12 cellular contexts compared by ENCODE assay signal in the genomic region with DNA sequence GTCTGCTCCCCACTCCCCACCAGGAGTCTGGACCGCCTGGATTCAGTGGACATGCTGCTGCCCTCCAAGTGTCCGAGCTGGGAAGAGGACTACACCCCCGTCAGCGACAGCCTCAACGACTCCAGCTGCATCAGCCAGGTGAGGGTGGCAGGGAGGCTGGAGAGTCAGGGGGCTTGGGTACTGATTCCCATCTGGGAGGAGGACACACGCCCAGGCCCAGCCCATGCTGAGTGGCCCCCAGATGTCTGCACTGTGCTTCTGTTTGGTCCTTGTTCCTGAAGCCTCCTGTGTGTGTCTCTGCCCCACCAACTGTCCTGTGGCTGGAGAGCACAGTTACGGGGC.
DNase-seq lines count a peak whose midpoint lies in the region; ATAC-seq and TF ChIP-seq lines count a peak whose summit lies in the region.
"Had no signal": no experiment of that assay in that cellular context is flagged by ENCODE, and none has a peak within 500 bp of the region (broad histone marks: within the 10 kb centered on the region; RNA-seq: fewer than 3 reads in every experiment).

No MANE protein-coding gene starts in this region.

- POLR2A ChIA-PET in GM10248 (lab: Yijun Ruan, JAX), result no interaction called here
- POLR2A ChIA-PET in PC-9 (lab: Charles Lee; ENCODE audit: unreplicated experiment), result interaction anchor here (0.6 kb wide), 1 partner anchor 348 kb away, joined by 6 read pairs; no protein-coding TSS in a partner anchor

- no peaks in the 10 kb centered on the region for H3K4me1 ChIP-seq in PC-9 (replicated peaks; ENCODE audit: insufficient read depth)

- H4K20me1 ChIP-seq in PC-9 (ENCODE audit: insufficient read depth), result no peaks in the 10 kb centered on the region

- no TSS peak for BruUV-seq in PC-9 (replicated peaks; lab: Mats Ljungman, UMichigan)

- no peak overlapping the region for H3K4me3 ChIP-seq in PC-9
- H3K4me3 ChIP-seq in fibroblast of the aortic adventitia (ENCODE audit: low read depth, low read length), result no peak overlapping the region
- H3K4me3 ChIP-seq in WERI-Rb-1 (ENCODE audit: low read depth, low read length), result no peak overlapping the region
- H3K4me3 ChIP-seq: right atrium auricular region, thoracic aorta, vagina had no signal

- no peaks in the 10 kb centered on the region for H3K27me3 ChIP-seq in PC-9 (ENCODE audit: insufficient read depth, low read depth)
- H3K27me3 ChIP-seq in WERI-Rb-1 (ENCODE audit: insufficient read depth, low read depth, severe bottlenecking), result no peaks in the 10 kb centered on the region
- H3K27me3 ChIP-seq: right atrium auricular region, vagina had no signal

- peaks cover 5% of the 10 kb centered on the region; the same call in 1 of the 2 replicates for H3F3A ChIP-seq in PC-9 (ENCODE audit: insufficient read depth, low read depth)

- no peaks in the 10 kb centered on the region for H3K9me3 ChIP-seq in PC-9 (ENCODE audit: insufficient read depth, low read depth)
- no peaks in the 10 kb centered on the region for H3K9me3 ChIP-seq in WERI-Rb-1 (ENCODE audit: severe bottlenecking)
- H3K9me3 ChIP-seq: right atrium auricular region, thoracic aorta, vagina had no signal

- no peak overlapping the region for H2AFZ ChIP-seq in PC-9

- H3K36me3 ChIP-seq in PC-9 (ENCODE audit: low read depth), result no peaks in the 10 kb centered on the region
- H3K36me3 ChIP-seq in WERI-Rb-1, result no peaks in the 10 kb centered on the region
- H3K36me3 ChIP-seq: right atrium auricular region, thoracic aorta, vagina had no signal

- H3K79me2 ChIP-seq in PC-9 (ENCODE audit: low read depth), result no peaks in the 10 kb centered on the region

- TF ChIP-seq CTCF in 22Rv1 (IDR thresholded peaks at IDR 0.05), result peak; percentile 51
- peak; percentile 9 for TF ChIP-seq CTCF in GM10248 (IDR thresholded peaks at IDR 0.05; ENCODE audit: control extremely low read depth, extremely low read depth, low read depth, missing control alignments)
- peak; percentile 45; the same call in 1 of the 2 replicates for TF ChIP-seq CTCF in PC-9 (conservative IDR thresholded peaks at IDR 0.05)
- peak; percentile 19 for TF ChIP-seq CTCF in fibroblast of the aortic adventitia (IDR thresholded peaks at IDR 0.05; ENCODE audit: insufficient read depth, low read length)
- TF ChIP-seq CTCF in WERI-Rb-1 (IDR thresholded peaks at IDR 0.05; ENCODE audit: low read depth, low read length), result no peak

- no peak overlapping the region for H3K4me2 ChIP-seq in PC-9

- H3K27ac ChIP-seq in 22Rv1, result no peak overlapping the region
- H3K27ac ChIP-seq in PC-9, result no peak overlapping the region
- no peak overlapping the region for H3K27ac ChIP-seq in WERI-Rb-1
- H3K27ac ChIP-seq: right atrium auricular region, thoracic aorta, vagina had no signal

- CTCF ChIA-PET in GM10248 (lab: Yijun Ruan, JAX) (interaction anchor here (0.6 to 5.7 kb wide), 47 partner anchors 9 to 486 kb away, joined by 3 to 66 read pairs (median 5); partner anchors contain the start of gene SCAND1), PC-9 (lab: Charles Lee) (interaction anchor here (0.6 to 2.0 kb wide), 6 partner anchors 14 to 237 kb away, joined by 3 to 13 read pairs (median 8); no protein-coding TSS in a partner anchor)

- DNase-seq in GM10248 (ENCODE audit: extremely low spot score), result no peak
- DNase-seq in PC-9, result no peak
- no peak for DNase-seq in fibroblast of the aortic adventitia (ENCODE audit: low read depth)
- no peak for DNase-seq in NCI-H82 treated with DMSO at 0.1 percent for 48 hours (lab: John Stamatoyannopoulos, UW; ENCODE audit: unreplicated experiment)
- no peak for DNase-seq in WERI-Rb-1
- DNase-seq: SIG-M5 had no signal

- no peak for ATAC-seq in HG03460 (IDR thresholded peaks at IDR 0.05; ENCODE audit: unreplicated experiment)
- no peak for ATAC-seq in HG02610 (IDR thresholded peaks at IDR 0.05; ENCODE audit: unreplicated experiment)

- H3K9me2 ChIP-seq in PC-9 (ENCODE audit: insufficient read depth), result no peaks in the 10 kb centered on the region

- intact Hi-C loops in PC-9 (cut with micrococcal nuclease; ENCODE audit: unreplicated experiment), result loop anchor here (1.0 to 5.0 kb wide), 3 partner anchors 166 to 442 kb away; no protein-coding TSS in a partner anchor
